In the genomic region with DNA sequence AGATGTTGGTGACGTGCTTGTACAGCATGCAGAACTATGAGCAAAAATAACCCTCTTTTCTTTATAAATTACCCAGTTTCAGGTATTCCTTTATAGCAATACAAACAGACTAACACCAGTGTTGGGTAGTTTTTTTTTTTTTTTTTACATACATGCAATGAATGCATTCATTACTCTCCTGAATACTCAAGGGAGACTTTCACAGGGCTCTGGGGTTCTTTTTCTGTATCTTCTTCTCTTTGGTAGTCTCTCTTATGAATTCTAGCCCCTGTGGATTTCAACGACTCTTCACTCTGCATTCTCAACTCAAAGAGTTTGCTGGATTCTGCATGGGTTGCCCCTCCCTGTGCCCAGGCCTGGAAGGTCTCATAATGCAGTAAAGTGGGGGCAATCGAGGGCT, we compare ENCODE assay signal across 10 cellular contexts.
"Had no signal": no experiment of that assay in that cellular context is flagged by ENCODE, and none has a peak within 500 bp of the region (broad histone marks: within the 10 kb centered on the region; RNA-seq: fewer than 3 reads in every experiment).

No MANE protein-coding gene starts in this region.

- H3K9ac ChIP-seq: GM23248, KMS-11 had no signal

- H3K9me3 Mint-ChIP-seq: IgD-negative memory B cell had no signal

- FAIRE-seq: H54, HepG2 had no signal

- H3K4me3 ChIP-seq: GM23248 had no signal

- H2AFZ ChIP-seq: GM23248 had no signal

- H3K36me3 Mint-ChIP-seq: IgD-negative memory B cell had no signal

- ATAC-seq: HepG2 had no signal

- H3K27ac ChIP-seq: GM23248, KMS-11 had no signal

- H3K4me1 Mint-ChIP-seq: H9 had no signal

- H3K4me2 ChIP-seq: KMS-11 had no signal

- H3K4me3 Mint-ChIP-seq: H9 had no signal

- H3K27ac Mint-ChIP-seq: H9, IgD-negative memory B cell had no signal

- DNase-seq: GM23248, GOT3, H9, HCEC 1CT, Karpas-422, KBM-7 had no signal
